In the genomic region with DNA sequence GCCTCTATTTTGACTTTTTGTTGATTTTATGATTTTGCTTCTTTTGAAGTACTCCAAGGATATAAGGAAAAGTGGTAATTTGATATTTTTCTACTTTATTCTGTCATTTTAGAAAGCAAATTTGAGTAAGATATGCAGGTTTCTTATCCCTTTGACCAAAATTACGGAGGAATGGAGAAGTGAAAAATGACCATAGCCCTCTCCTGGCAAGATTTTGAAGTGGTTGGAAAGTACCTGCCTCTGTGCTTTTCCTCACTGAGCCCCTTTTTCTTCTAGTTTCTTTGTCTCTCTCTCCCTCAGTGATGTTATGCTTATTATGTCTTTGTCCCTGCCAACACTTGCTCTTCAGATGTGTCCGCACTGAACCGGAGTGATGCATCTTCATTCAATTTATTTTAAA, we compare ENCODE assay signal across 16 cellular contexts.
DNase-seq lines count a peak whose midpoint lies in the region; ATAC-seq, FAIRE-seq and TF ChIP-seq lines count a peak whose summit lies in the region.
"Had no signal": no experiment of that assay in that cellular context is flagged by ENCODE, and none has a peak within 500 bp of the region (broad histone marks: within the 10 kb centered on the region; RNA-seq: fewer than 3 reads in every experiment).

No MANE protein-coding gene starts in this region.

- DNase-seq in fibroblast of mammary gland (ENCODE audit: low read depth) (no peak), inferior parietal cortex (ENCODE audit: extremely low spot score) (no peak), RPMI8226 (no peak), frontal cortex (ENCODE audit: low spot score in 2 of 2) (no peak)
- DNase-seq: activated CD4-positive, alpha-beta T cell treated with anti-CD3 and anti-CD28 coated beads, Interleukin-2, amount 50 U/mL, for 48 hours; GF-D8; hippocampal formation; left colon; NCI-H1092 treated with DMSO at 0.1 percent for 48 hours; stimulated activated CD4-positive, alpha-beta T cell treated with anti-CD3 and anti-CD28 coated beads, Interleukin-12 subunit alpha, Interleukin-12 subunit beta, amount 100 ng/mL, for 4 hours had no signal

- ATAC-seq in GM18502 (IDR thresholded peaks at IDR 0.05; ENCODE audit: poor library complexity, unreplicated experiment) (peak; percentile 93), GM21423 (IDR thresholded peaks at IDR 0.05; ENCODE audit: unreplicated experiment) (peak; percentile 71), HG03095 (IDR thresholded peaks at IDR 0.05; ENCODE audit: unreplicated experiment) (peak; percentile 59), GM19452 (IDR thresholded peaks at IDR 0.05; ENCODE audit: unreplicated experiment) (no peak)
- ATAC-seq: left colon had no signal

- TF ChIP-seq CTCF in fibroblast of mammary gland (conservative IDR thresholded peaks at IDR 0.05; ENCODE audit: control insufficient read depth, insufficient read depth, low read depth, low read length) = peak; percentile 3

- H3K4me3 ChIP-seq in fibroblast of mammary gland (ENCODE audit: control insufficient read depth, low read depth, low read length) = no peak overlapping the region
- H3K4me3 ChIP-seq: SJSA1 had no signal

- FAIRE-seq in frontal cortex (lab: Jason Lieb, UNC) = no peak
- FAIRE-seq: colon had no signal
